8 cellular contexts compared by ENCODE assay signal in genomic region chr4:38752393-38752961, GRCh38. TPM values are rescaled to one million over a fixed set of nuclear protein-coding genes. Genes with fewer than 3 reads are reported as not detected.
DNase-seq lines count a peak whose midpoint lies in the region; ATAC-seq and TF ChIP-seq lines count a peak whose summit lies in the region.

No MANE protein-coding gene starts in this region.

- no peak overlapping the region for H3T11ph ChIP-seq in H9 (ENCODE audit: low read length)

- POLR2A ChIA-PET in CD4-positive, alpha-beta T cell (lab: Charles Lee), result no interaction called here

- H3K14ac ChIP-seq in H9 (ENCODE audit: insufficient read depth, low read length), result no peak overlapping the region

- H3K23me2 ChIP-seq in H9 (ENCODE audit: insufficient read length, low read depth, low read length, poor library complexity, severe bottlenecking), result no peaks in the 10 kb centered on the region

- H2AFZ ChIP-seq in H9 (ENCODE audit: low read length), result no peak overlapping the region

- H3K4me1 Mint-ChIP-seq in CD4-positive, alpha-beta T cell (ENCODE audit: low read depth), result no peaks in the 10 kb centered on the region
- H3K4me1 Mint-ChIP-seq in H9, result peaks cover 0 to 5% of the 10 kb centered on the region in 2 experiments; a peak in 2 of 4 replicates

- H3K27ac ChIP-seq in CD4-positive, alpha-beta T cell (ENCODE audit: low read depth, low read length), result no peak overlapping the region
- H3K27ac ChIP-seq in rectal smooth muscle tissue (ENCODE audit: low read depth, low read length) (peak overlapping the region; percentile 83), H9 (ENCODE audit: insufficient read length, low read depth, low read length) (no peak overlapping the region)

- no peak for TF ChIP-seq CTCF in CD4-positive, alpha-beta T cell (IDR thresholded peaks at IDR 0.05)
- TF ChIP-seq CTCF in H9 (conservative IDR thresholded peaks at IDR 0.05), result no peak

- H3K56ac ChIP-seq in H9 (ENCODE audit: insufficient read length, low read depth, low read length), result no peak overlapping the region

- H3K27ac Mint-ChIP-seq in CD4-positive, alpha-beta T cell, result peak overlapping the region; percentile 45
- no peak overlapping the region; a peak in 1 of 7 replicates for H3K27ac Mint-ChIP-seq in H9

- H2BK12ac ChIP-seq in H9 (ENCODE audit: insufficient read length, low read depth, low read length), result no peak overlapping the region

- H4K91ac ChIP-seq in H9 (ENCODE audit: insufficient read length, low read depth, low read length), result no peak overlapping the region

- no peaks in the 10 kb centered on the region for H3K36me3 ChIP-seq in rectal smooth muscle tissue (ENCODE audit: control insufficient read depth, insufficient read depth, low read length)

- H2AK5ac ChIP-seq in H9 (ENCODE audit: insufficient read length, low read length), result no peak overlapping the region

- CTCF ChIA-PET in CD4-positive, alpha-beta T cell (lab: Charles Lee), result no interaction called here

- DNase-seq in CD4-positive, alpha-beta T cell, result no peak
- DNase-seq in dermis blood vessel endothelial cell (peak; percentile 19), NCI-H2171 treated with DMSO at 0.1 percent for 48 hours (lab: John Stamatoyannopoulos, UW) (no peak), H9 (no peak), NCI-H2081 (lab: John Stamatoyannopoulos, UW) (no peak)

- no peak overlapping the region for H4K8ac ChIP-seq in H9 (replicated peaks; ENCODE audit: insufficient read length, low read depth, low read length)

- no peaks in the 10 kb centered on the region for H4K20me1 ChIP-seq in H9 (ENCODE audit: control insufficient read depth, insufficient read depth, insufficient read length)

- intact Hi-C loops in CD4-positive, alpha-beta T cell (cut with DNase I, micrococcal nuclease), result no loop called here

- H2BK5ac ChIP-seq in H9 (ENCODE audit: insufficient read length, low read length), result no peak overlapping the region

- H3K4me3 ChIP-seq in rectal smooth muscle tissue (ENCODE audit: low read length), result no peak overlapping the region

- H4K5ac ChIP-seq in H9 (ENCODE audit: insufficient read length, low read depth, low read length), result no peak overlapping the region

- no peak overlapping the region for H2BK15ac ChIP-seq in H9 (ENCODE audit: low read depth, low read length)

- H3K9me3 Mint-ChIP-seq in CD4-positive, alpha-beta T cell, result peaks cover 7% of the 10 kb centered on the region
- peaks cover 10 to 14% of the 10 kb centered on the region in 2 experiments for H3K9me3 Mint-ChIP-seq in H9

- no CpG with 5 or more reads among the region's 8 CpGs for WGBS in H9 (ENCODE audit: extremely low coverage, insufficient read length, low lambda C conversion rate)

- no peak for ATAC-seq in CD4-positive, alpha-beta T cell (ENCODE audit: poor library complexity)
- peak; percentile 95 for ATAC-seq in GM21381 (IDR thresholded peaks at IDR 0.05; ENCODE audit: unreplicated experiment)
- ATAC-seq in HG03571 (IDR thresholded peaks at IDR 0.05; ENCODE audit: unreplicated experiment), result peak; percentile 95

- peaks cover 13% of the 10 kb centered on the region for H3K4me1 ChIP-seq in rectal smooth muscle tissue (ENCODE audit: control insufficient read depth, insufficient read depth, low read length)
- H3K4me1 ChIP-seq in H9 (ENCODE audit: insufficient read depth, low read length), result peaks cover 6% of the 10 kb centered on the region; the same call in 1 of the 2 replicates

- no peak overlapping the region for H3K23ac ChIP-seq in H9 (ENCODE audit: insufficient read length, low read depth, low read length)

- H3K79me1 ChIP-seq in H9 (ENCODE audit: insufficient read depth, low read depth, low read length, poor library complexity, severe bottlenecking), result no peaks in the 10 kb centered on the region

- no peaks in the 10 kb centered on the region for H3K27me3 ChIP-seq in CD4-positive, alpha-beta T cell (ENCODE audit: control insufficient read depth, insufficient read depth, low read length)
- H3K27me3 ChIP-seq in rectal smooth muscle tissue (ENCODE audit: control insufficient read depth, insufficient read depth, low read length) (no peaks in the 10 kb centered on the region), H9 (ENCODE audit: insufficient read depth, low read length) (no peaks in the 10 kb centered on the region)

- no peaks in the 10 kb centered on the region for H3K27me3 Mint-ChIP-seq in CD4-positive, alpha-beta T cell
- peaks cover 3% of the 10 kb centered on the region; the same call in 1 of the 2 replicates for H3K27me3 Mint-ChIP-seq in H9 (ENCODE audit: low read depth)

- H3K9me3 ChIP-seq in CD4-positive, alpha-beta T cell (ENCODE audit: control insufficient read depth, low read length), result no peaks in the 10 kb centered on the region
- H3K9me3 ChIP-seq in H9 (ENCODE audit: control insufficient read depth, low read depth, low read length), result no peaks in the 10 kb centered on the region

- H3K36me3 Mint-ChIP-seq in CD4-positive, alpha-beta T cell (ENCODE audit: low read depth), result peaks cover 8% of the 10 kb centered on the region
- H3K36me3 Mint-ChIP-seq in H9 (ENCODE audit: insufficient read depth in 1 of 3, low read depth in 3 of 3), result peaks cover 3 to 8% (median 8%) of the 10 kb centered on the region in 3 experiments; a peak in 5 of 7 replicates

- no peak overlapping the region for H3K4me3 Mint-ChIP-seq in CD4-positive, alpha-beta T cell
- H3K4me3 Mint-ChIP-seq in H9, result no peak overlapping the region; a peak in 1 of 5 replicates

- H2BK20ac ChIP-seq in H9 (ENCODE audit: low read depth, low read length, poor library complexity, severe bottlenecking), result no peak overlapping the region

- no peak overlapping the region for H3K18ac ChIP-seq in H9 (ENCODE audit: insufficient read length, low read depth, low read length)

- no peak overlapping the region for H3K4me2 ChIP-seq in H9 (ENCODE audit: insufficient read depth, insufficient read length, low read length)

- no peaks in the 10 kb centered on the region for H3K79me2 ChIP-seq in H9 (ENCODE audit: insufficient read depth, low read length)

- H3K9ac ChIP-seq in rectal smooth muscle tissue (ENCODE audit: low read length) (no peak overlapping the region), H9 (ENCODE audit: extremely low read depth, insufficient read length, low read length) (no peak overlapping the region)

- H3K4ac ChIP-seq in H9 (ENCODE audit: low read depth, low read length), result no peak overlapping the region

- H2BK120ac ChIP-seq in H9 (ENCODE audit: low read depth, low read length, poor library complexity, severe bottlenecking), result no peak overlapping the region

RNA-seq across cellular contexts. Expression of gene TLR10, which starts 30.3 kb away (rescaled TPM):
- not detected for total RNA-seq in CD4-positive, alpha-beta T cell
- total RNA-seq in dermis blood vessel endothelial cell (not detected in 2 replicates), H9 (2021) (not detected in 2 replicates)

RNA-seq across cellular contexts. Expression of gene TLR1, which starts 52.1 kb away (rescaled TPM):
- total RNA-seq in CD4-positive, alpha-beta T cell, result 10 to 100 TPM; 16.2 to 16.3 TPM
- total RNA-seq in dermis blood vessel endothelial cell (3.1 and 6.9 TPM in 2 replicates), H9 (2021) (not detected in 2 replicates)
